25 cellular contexts compared by ENCODE assay signal in genomic region chr16:90002759-90003158, GRCh38. TPM values are rescaled to one million over a fixed set of nuclear protein-coding genes. Genes with fewer than 3 reads are reported as not detected.
"Had no signal": no experiment of that assay in that cellular context is flagged by ENCODE, and none has a peak within 500 bp of the region (broad histone marks: within the 10 kb centered on the region; RNA-seq: fewer than 3 reads in every experiment).

No MANE protein-coding gene starts in this region.

- ATAC-seq: activated CD8-positive, alpha-beta T cell treated with anti-CD3 and anti-CD28 coated beads for 36 hours; gastrocnemius medialis; heart left ventricle; left lung; right cardiac atrium; upper lobe of right lung had no signal

- H3K4me1 Mint-ChIP-seq: mesothelial cell of epicardium, nephron had no signal

- H3K36me3 ChIP-seq: prostate gland had no signal

- DNase-seq: activated CD4-positive, alpha-beta T cell treated with anti-CD3 and anti-CD28 coated beads, Interleukin-2, amount 10 ng/mL, durations not matched to agents 24 days and 14 days; activated CD8-positive, alpha-beta T cell treated with anti-CD3 and anti-CD28 coated beads for 36 hours; activated naive CD4-positive, alpha-beta T cell treated with anti-CD3 and anti-CD28 coated beads for 36 hours; activated T-cell treated with anti-CD3 and anti-CD28 coated beads, Interleukin-2, amount 50 U/mL, for 24 hours; anterior cingulate cortex; brain microvascular endothelial cell; central memory CD4-positive, alpha-beta T cell; gastrocnemius medialis; heart left ventricle; kidney; occipital lobe; right cardiac atrium; small intestine; stimulated activated CD4-positive, alpha-beta T cell treated with anti-CD3 and anti-CD28 coated beads, Interleukin-15, amount 100 ng/mL, for 24 hours; stimulated activated CD4-positive, alpha-beta T cell treated with anti-CD3 and anti-CD28 coated beads, Interleukin-4, amount 100 ng/mL, for 1 hour; stomach; T1000; upper lobe of right lung had no signal

- H3K9me3 Mint-ChIP-seq: activated CD4-positive, alpha-beta T cell treated with anti-CD3 and anti-CD28 coated beads, Interleukin-2, amount 10 ng/mL, durations not matched to agents 24 days and 14 days; activated CD8-positive, alpha-beta T cell treated with anti-CD3 and anti-CD28 coated beads for 36 hours; activated naive CD4-positive, alpha-beta T cell treated with anti-CD3 and anti-CD28 coated beads for 36 hours; activated T-cell treated with anti-CD3 and anti-CD28 coated beads, Interleukin-2, amount 50 U/mL, for 24 hours; activated T-helper 2 cell treated with anti-CD3 and anti-CD28 coated beads, Interferon-gamma antibody, Interleukin-2, Interleukin-4, amounts not matched to agents 10 μg/mL and 5 μg/mL and 100 μg/mL, durations not matched to agents 14 hours and 24 hours and 36 hours; mesothelial cell of epicardium; nephron had no signal

- H3K27ac Mint-ChIP-seq: activated CD4-positive, alpha-beta T cell treated with anti-CD3 and anti-CD28 coated beads, Interleukin-2, amount 10 ng/mL, durations not matched to agents 24 days and 14 days; activated CD8-positive, alpha-beta T cell treated with anti-CD3 and anti-CD28 coated beads for 36 hours; activated naive CD4-positive, alpha-beta T cell treated with anti-CD3 and anti-CD28 coated beads for 36 hours; activated T-cell treated with anti-CD3 and anti-CD28 coated beads, Interleukin-2, amount 50 U/mL, for 24 hours; activated T-helper 2 cell treated with anti-CD3 and anti-CD28 coated beads, Interferon-gamma antibody, Interleukin-2, Interleukin-4, amounts not matched to agents 10 μg/mL and 5 μg/mL and 100 μg/mL, durations not matched to agents 14 hours and 24 hours and 36 hours; mesothelial cell of epicardium; nephron had no signal

- H3K27me3 Mint-ChIP-seq: activated CD4-positive, alpha-beta T cell treated with anti-CD3 and anti-CD28 coated beads, Interleukin-2, amount 10 ng/mL, durations not matched to agents 24 days and 14 days; activated CD8-positive, alpha-beta T cell treated with anti-CD3 and anti-CD28 coated beads for 36 hours; activated T-cell treated with anti-CD3 and anti-CD28 coated beads, Interleukin-2, amount 50 U/mL, for 24 hours had no signal

- H3K4me1 ChIP-seq: heart left ventricle, left lung, prostate gland, stomach, upper lobe of right lung had no signal

- H3K4me3 ChIP-seq: coronary artery, gastrocnemius medialis, heart left ventricle, left lung, prostate gland, stomach, thoracic aorta, upper lobe of right lung had no signal

- H3K36me3 Mint-ChIP-seq: mesothelial cell of epicardium had no signal

- H3K9me3 ChIP-seq: gastrocnemius medialis, heart left ventricle, left lung, prostate gland, stomach, thoracic aorta, upper lobe of right lung had no signal

- H3K4me3 Mint-ChIP-seq: activated CD4-positive, alpha-beta T cell treated with anti-CD3 and anti-CD28 coated beads, Interleukin-2, amount 10 ng/mL, durations not matched to agents 24 days and 14 days; activated CD8-positive, alpha-beta T cell treated with anti-CD3 and anti-CD28 coated beads for 36 hours; activated naive CD4-positive, alpha-beta T cell treated with anti-CD3 and anti-CD28 coated beads for 36 hours; activated T-cell treated with anti-CD3 and anti-CD28 coated beads, Interleukin-2, amount 50 U/mL, for 24 hours; mesothelial cell of epicardium; nephron had no signal

- H3K27ac ChIP-seq: brain microvascular endothelial cell, coronary artery, gastrocnemius medialis, heart left ventricle, left lung, prostate gland, stomach, thoracic aorta, upper lobe of right lung had no signal

- H3K27me3 ChIP-seq: brain microvascular endothelial cell, gastrocnemius medialis, heart left ventricle, left lung, stomach, upper lobe of right lung had no signal

RNA-seq across cellular contexts. Expression of gene DBNDD1, which starts 16.5 kb away (rescaled TPM):
- total RNA-seq: activated CD4-positive, alpha-beta T cell treated with anti-CD3 and anti-CD28 coated beads, Interleukin-2, amount 10 ng/mL, durations not matched to agents 24 days and 14 days had no signal
